Comparison of ENCODE assay signal across 1 cellular context in genomic region chr5:76114192-76114795, GRCh38.
TF ChIP-seq lines count a peak whose summit lies in the region.

No MANE protein-coding gene starts in this region.

TF ChIP-seq in WTC11, 78 proteins besides CTCF, POLR2A, EP300 and RAD21 (continued from another document):
- no peak for TF ChIP-seq ERG (CRISPR knock-in tag; IDR thresholded peaks at IDR 0.05)
- no peak for TF ChIP-seq STAT6 (CRISPR knock-in tag; conservative IDR thresholded peaks at IDR 0.05; ENCODE audit: low read depth)
- TF ChIP-seq PREB (CRISPR knock-in tag; IDR thresholded peaks at IDR 0.05; ENCODE audit: borderline replicate concordance) = no peak
- TF ChIP-seq JAZF1 (CRISPR knock-in tag; IDR thresholded peaks at IDR 0.05) = no peak
- TF ChIP-seq GTF2I (CRISPR knock-in tag; conservative IDR thresholded peaks at IDR 0.05) = no peak
- no peak for TF ChIP-seq ATF1 (CRISPR knock-in tag; IDR thresholded peaks at IDR 0.05)
- TF ChIP-seq ZNF232 (CRISPR knock-in tag; IDR thresholded peaks at IDR 0.05) = no peak
- TF ChIP-seq ATF2 (CRISPR knock-in tag; IDR thresholded peaks at IDR 0.05; ENCODE audit: borderline replicate concordance, low read depth) = no peak
- no peak for TF ChIP-seq CREB1 (CRISPR knock-in tag; IDR thresholded peaks at IDR 0.05)
- TF ChIP-seq TP53 (CRISPR knock-in tag; IDR thresholded peaks at IDR 0.05) = no peak
